ENCODE assay signal across 8 cellular contexts in the genomic region with DNA sequence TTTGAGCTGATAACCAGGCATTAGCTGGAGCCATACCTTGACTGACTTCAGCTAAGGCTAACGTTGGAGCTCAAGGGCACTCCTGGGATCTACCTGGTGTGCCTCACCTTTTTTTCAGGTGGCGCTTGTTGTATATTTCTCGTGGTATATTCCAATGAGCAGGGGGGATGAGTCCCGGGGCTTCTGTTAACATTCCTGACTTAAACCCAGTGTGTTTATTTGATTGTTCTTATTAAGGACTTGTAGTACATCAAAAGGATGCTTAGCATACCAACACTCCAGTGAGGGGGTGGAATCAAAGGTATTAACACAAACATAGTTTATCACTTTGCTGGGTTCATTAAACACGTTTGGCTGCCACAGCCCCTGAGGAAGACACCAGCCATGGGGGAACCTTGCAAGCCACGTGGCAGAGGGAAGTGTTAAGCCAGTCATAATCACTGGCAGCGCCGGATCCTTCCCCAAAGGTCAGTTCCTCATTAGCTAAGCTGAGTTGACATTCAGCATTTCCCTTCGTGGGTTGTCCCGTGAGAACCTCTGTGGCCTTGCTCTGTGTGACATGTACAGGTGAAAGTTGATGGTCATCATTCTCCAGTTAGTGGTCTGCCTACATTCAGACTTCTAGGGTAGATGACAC.
A peak's percentile ranks its signal among the peaks of the same experiment; 100 is the strongest.
DNase-seq lines count a peak whose midpoint lies in the region; ATAC-seq lines count a peak whose summit lies in the region.

No MANE protein-coding gene starts in this region.

- peak in 1 of 2 donors; percentile 64 for ATAC-seq in activated naive CD4-positive, alpha-beta T cell treated with anti-CD3 and anti-CD28 coated beads, Interleukin-2, amount 50 U/mL, for 72 hours
- no peak for ATAC-seq in HG03025 (IDR thresholded peaks at IDR 0.05; ENCODE audit: low FRiP score, unreplicated experiment)

- no peak overlapping the region for H3K4me3 Mint-ChIP-seq in activated naive CD4-positive, alpha-beta T cell treated with anti-CD3 and anti-CD28 coated beads, Interleukin-2, amount 10 ng/mL, durations not matched to agents 7 days and 5 days

- CTCF ChIA-PET in activated naive CD4-positive, alpha-beta T cell treated with anti-CD3 and anti-CD28 coated beads, Interleukin-2, amount 10 ng/mL, durations not matched to agents 7 days and 5 days (lab: Charles Lee) = no interaction called here

- peaks cover 6 to 14% of the 10 kb centered on the region in 2 donors for H3K36me3 Mint-ChIP-seq in activated naive CD4-positive, alpha-beta T cell treated with anti-CD3 and anti-CD28 coated beads, Interleukin-2, amount 50 U/mL, for 72 hours
- peaks cover 30% of the 10 kb centered on the region for H3K36me3 Mint-ChIP-seq in activated naive CD4-positive, alpha-beta T cell treated with anti-CD3 and anti-CD28 coated beads, Interleukin-2, amount 10 ng/mL, durations not matched to agents 7 days and 5 days

- no peaks in the 10 kb centered on the region for H3K9me3 Mint-ChIP-seq in activated naive CD4-positive, alpha-beta T cell treated with anti-CD3 and anti-CD28 coated beads, Interleukin-2, amount 50 U/mL, for 72 hours
- no peaks in the 10 kb centered on the region for H3K9me3 Mint-ChIP-seq in activated naive CD4-positive, alpha-beta T cell treated with anti-CD3 and anti-CD28 coated beads, Interleukin-2, amount 10 ng/mL, durations not matched to agents 7 days and 5 days

- H3K4me1 Mint-ChIP-seq in activated naive CD4-positive, alpha-beta T cell treated with anti-CD3 and anti-CD28 coated beads, Interleukin-2, amount 10 ng/mL, durations not matched to agents 7 days and 5 days = peaks cover 38% of the 10 kb centered on the region

- no peaks in the 10 kb centered on the region for H3K27me3 Mint-ChIP-seq in activated naive CD4-positive, alpha-beta T cell treated with anti-CD3 and anti-CD28 coated beads, Interleukin-2, amount 10 ng/mL, durations not matched to agents 7 days and 5 days

- DNase-seq in activated naive CD4-positive, alpha-beta T cell treated with anti-CD3 and anti-CD28 coated beads, Interleukin-2, amount 50 U/mL, for 72 hours (ENCODE audit: low spot score in 2 of 2) = no peak
- DNase-seq in activated naive CD4-positive, alpha-beta T cell treated with anti-CD3 and anti-CD28 coated beads, Interleukin-2, amount 10 ng/mL, durations not matched to agents 7 days and 5 days = no peak
- DNase-seq in NOMO-1 (lab: John Stamatoyannopoulos, UW; ENCODE audit: unreplicated experiment in 2 of 2) (peak; percentile 58 to 78), dermis blood vessel endothelial cell (peak; percentile 58), myocyte (ENCODE audit: low read depth) (peak; percentile 63), DMS153 treated with DMSO at 0.1 percent for 48 hours (lab: John Stamatoyannopoulos, UW; ENCODE audit: unreplicated experiment) (no peak)
- DNase-seq in stimulated activated CD4-positive, alpha-beta T cell treated with anti-CD3 and anti-CD28 coated beads, Interleukin-4, amount 100 ng/mL, for 1 hour = no peak

- peak overlapping the region; percentile 82 to 85 for H3K27ac Mint-ChIP-seq in activated naive CD4-positive, alpha-beta T cell treated with anti-CD3 and anti-CD28 coated beads, Interleukin-2, amount 50 U/mL, for 72 hours
- no peak overlapping the region for H3K27ac Mint-ChIP-seq in activated naive CD4-positive, alpha-beta T cell treated with anti-CD3 and anti-CD28 coated beads, Interleukin-2, amount 10 ng/mL, durations not matched to agents 7 days and 5 days

Comparison
In these comparisons a context has a peak if more than half of its experiments do, and no peak if none do; other contexts are left out.
1. DNase-seq: peak in NOMO-1 (2 of 2), dermis blood vessel endothelial cell (single experiment) and myocyte (single experiment); none in activated naive CD4-positive, alpha-beta T cell treated with anti-CD3 and anti-CD28 coated beads, Interleukin-2, amount 50 U/mL, for 72 hours (0 of 2), activated naive CD4-positive, alpha-beta T cell treated with anti-CD3 and anti-CD28 coated beads, Interleukin-2, amount 10 ng/mL, durations not matched to agents 7 days and 5 days (single experiment), DMS153 treated with DMSO at 0.1 percent for 48 hours (single experiment) and stimulated activated CD4-positive, alpha-beta T cell treated with anti-CD3 and anti-CD28 coated beads, Interleukin-4, amount 100 ng/mL, for 1 hour (single experiment).